Comparison of ENCODE assay signal across 8 cellular contexts in genomic region chr16:4272114-4272954, GRCh38. TPM values are rescaled to one million over a fixed set of nuclear protein-coding genes. Genes with fewer than 3 reads are reported as not detected.
DNase-seq lines count a peak whose midpoint lies in the region; ATAC-seq and TF ChIP-seq lines count a peak whose summit lies in the region.

No MANE protein-coding gene starts in this region.

- no peaks in the 10 kb centered on the region for H3K36me3 Mint-ChIP-seq in activated T-helper 17 cell treated with anti-CD3 and anti-CD28 coated beads, Interleukin-2, amount 50 U/mL, for 72 hours (ENCODE audit: low read depth)
- H3K36me3 Mint-ChIP-seq in neural crest cell (ENCODE audit: low read depth) = peaks cover 6% of the 10 kb centered on the region

- no CpG with 5 or more reads among the region's 79 CpGs for WGBS in gastroesophageal sphincter (ENCODE audit: low coverage in 1 of 2), 2 donors

- no peak for TF ChIP-seq CTCF in gastroesophageal sphincter (IDR thresholded peaks at IDR 0.05)
- TF ChIP-seq CTCF in neural crest cell (conservative IDR thresholded peaks at IDR 0.05) = no peak

- no peaks in the 10 kb centered on the region for H3K9me3 ChIP-seq in gastroesophageal sphincter

- no peaks in the 10 kb centered on the region for H3K27me3 Mint-ChIP-seq in activated T-helper 17 cell treated with anti-CD3 and anti-CD28 coated beads, Interleukin-2, amount 50 U/mL, for 72 hours
- peaks cover 5% of the 10 kb centered on the region for H3K27me3 Mint-ChIP-seq in neural crest cell (ENCODE audit: low read depth)

- no peak for TF ChIP-seq POLR2A in gastroesophageal sphincter (IDR thresholded peaks at IDR 0.05)

- ATAC-seq in GM21717 (IDR thresholded peaks at IDR 0.05; ENCODE audit: unreplicated experiment) (peak; percentile 19), gastroesophageal sphincter (peak; percentile 13), GM21367 (IDR thresholded peaks at IDR 0.05; ENCODE audit: unreplicated experiment) (no peak)
- ATAC-seq in activated T-helper 17 cell treated with anti-CD3 and anti-CD28 coated beads, Interleukin-2, amount 50 U/mL, for 72 hours (replicated peaks) = peak; percentile 37

- peaks cover 0 to 31% (median 8%) of the 10 kb centered on the region in 3 donors for H3K4me1 ChIP-seq in gastroesophageal sphincter

- no peaks in the 10 kb centered on the region for H3K4me1 Mint-ChIP-seq in activated T-helper 17 cell treated with anti-CD3 and anti-CD28 coated beads, Interleukin-2, amount 50 U/mL, for 72 hours
- H3K4me1 Mint-ChIP-seq in neural crest cell = peaks cover 9% of the 10 kb centered on the region

- H3K4me3 Mint-ChIP-seq in activated T-helper 17 cell treated with anti-CD3 and anti-CD28 coated beads, Interleukin-2, amount 50 U/mL, for 72 hours = peak overlapping the region; percentile 82
- H3K4me3 Mint-ChIP-seq in neural crest cell = peak overlapping the region; percentile 96

- no peaks in the 10 kb centered on the region for H3K27me3 ChIP-seq in gastroesophageal sphincter

- peak overlapping the region; percentile 47 to 95 (median 90) for H3K27ac ChIP-seq in gastroesophageal sphincter

- H3K9me3 Mint-ChIP-seq in activated T-helper 17 cell treated with anti-CD3 and anti-CD28 coated beads, Interleukin-2, amount 50 U/mL, for 72 hours = no peaks in the 10 kb centered on the region
- H3K9me3 Mint-ChIP-seq in neural crest cell = no peaks in the 10 kb centered on the region

- peak overlapping the region; percentile 58 for H3K27ac Mint-ChIP-seq in activated T-helper 17 cell treated with anti-CD3 and anti-CD28 coated beads, Interleukin-2, amount 50 U/mL, for 72 hours
- peak overlapping the region; percentile 90 for H3K27ac Mint-ChIP-seq in neural crest cell (ENCODE audit: unreplicated experiment)

- H3K4me3 ChIP-seq in gastroesophageal sphincter = peak overlapping the region; percentile 82 to 97

- no peak for TF ChIP-seq EP300 in gastroesophageal sphincter (IDR thresholded peaks at IDR 0.05)

- peaks cover 0 to 3% of the 10 kb centered on the region in 2 donors for H3K36me3 ChIP-seq in gastroesophageal sphincter

- peak; percentile 11 for DNase-seq in NCI-H1105 treated with DMSO at 0.1 percent for 48 hours (lab: John Stamatoyannopoulos, UW)
- no peak for DNase-seq in NCI-H1105 (lab: John Stamatoyannopoulos, UW)
- DNase-seq in MV-4-11 (lab: John Stamatoyannopoulos, UW) = peak; percentile 51
- DNase-seq in neural crest cell (ENCODE audit: low read depth, low spot score) = peak; percentile 36

RNA-seq across cellular contexts. Expression of gene TFAP4, which starts 0.5 kb away (rescaled TPM):
- total RNA-seq in activated T-helper 17 cell treated with anti-CD3 and anti-CD28 coated beads, Interleukin-2, amount 50 U/mL, for 72 hours = 10 to 100 TPM; 14.5 to 27.2 TPM
- total RNA-seq in gastroesophageal sphincter (1 to 10 TPM; 3.3 to 5.9 (median 4.7) TPM), neural crest cell (36.9 and 37.9 TPM in 2 replicates)

RNA-seq across cellular contexts. Expression of gene SRL, which starts 30.5 kb away (rescaled TPM):
- total RNA-seq in activated T-helper 17 cell treated with anti-CD3 and anti-CD28 coated beads, Interleukin-2, amount 50 U/mL, for 72 hours = not detected
- total RNA-seq in gastroesophageal sphincter (1 to 10 TPM; 1.2 to 3.4 (median 2.4) TPM), neural crest cell (0.32 and 0.40 TPM in 2 replicates)

RNA-seq across cellular contexts. Expression of gene GLIS2, which starts 43.5 kb away (rescaled TPM):
- total RNA-seq in activated T-helper 17 cell treated with anti-CD3 and anti-CD28 coated beads, Interleukin-2, amount 50 U/mL, for 72 hours = 1 to 10 TPM in 1 of 2 donors, under 1 TPM in 1; 0.37 to 1.6 TPM
- total RNA-seq in gastroesophageal sphincter = 10 to 100 TPM in 1 of 4 donors, 1 to 10 TPM in 3; 5.7 to 26.9 (median 7.9) TPM
- total RNA-seq in neural crest cell = 17.2 and 17.4 TPM in 2 replicates
